8 cellular contexts compared by ENCODE assay signal in the genomic region with DNA sequence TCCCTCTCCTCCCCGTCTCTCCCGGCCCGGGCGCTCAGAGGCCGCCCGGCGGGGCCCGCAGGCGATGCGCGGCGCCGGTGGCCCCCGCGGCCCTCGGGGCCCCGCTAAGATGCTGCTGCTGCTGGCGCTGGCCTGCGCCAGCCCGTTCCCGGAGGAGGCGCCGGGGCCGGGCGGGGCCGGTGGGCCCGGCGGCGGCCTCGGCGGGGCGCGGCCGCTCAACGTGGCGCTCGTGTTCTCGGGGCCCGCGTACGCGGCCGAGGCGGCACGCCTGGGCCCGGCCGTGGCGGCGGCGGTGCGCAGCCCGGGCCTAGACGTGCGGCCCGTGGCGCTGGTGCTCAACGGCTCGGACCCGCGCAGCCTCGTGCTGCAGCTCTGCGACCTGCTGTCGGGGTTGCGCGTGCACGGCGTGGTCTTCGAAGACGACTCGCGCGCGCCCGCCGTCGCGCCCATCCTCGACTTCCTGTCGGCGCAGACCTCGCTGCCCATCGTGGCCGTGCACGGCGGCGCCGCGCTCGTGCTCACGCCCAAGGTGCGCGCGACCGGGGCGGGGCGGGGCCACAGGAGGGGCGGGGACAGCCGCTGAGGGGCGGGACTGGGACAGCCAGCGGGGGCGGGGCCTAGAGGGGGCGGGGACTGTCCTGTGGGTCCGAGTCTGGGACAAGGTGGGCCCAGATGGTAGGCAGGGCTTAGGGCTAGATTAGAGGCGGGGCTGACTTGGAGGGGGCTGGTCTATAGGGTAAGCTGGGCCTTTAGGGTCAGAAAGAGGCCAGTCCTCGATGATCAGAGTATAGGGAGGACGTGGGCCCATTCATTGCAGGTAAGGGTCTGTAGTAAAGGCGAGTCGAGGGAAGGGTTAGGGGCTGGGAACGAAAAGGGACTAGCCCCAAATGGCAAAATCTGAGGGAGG. TPM values are rescaled to one million over a fixed set of nuclear protein-coding genes. Genes with fewer than 3 reads are reported as not detected.
DNase-seq lines count a peak whose midpoint lies in the region; FAIRE-seq and TF ChIP-seq lines count a peak whose summit lies in the region.

No MANE protein-coding gene starts in this region.

- peaks cover 10% of the 10 kb centered on the region for H3K9me3 Mint-ChIP-seq in HFFc6

- H2BK120ac ChIP-seq in mesendoderm (ENCODE audit: low read depth, low read length) = no peak overlapping the region

- no peak for FAIRE-seq in HTR-8/SVneo (lab: Jason Lieb, UNC)

- peak overlapping the region; percentile 78 for H3K9ac ChIP-seq in mesendoderm (ENCODE audit: low read length)

- H3K27me3 ChIP-seq in DOHH2 (ENCODE audit: control insufficient read depth, low read length) = peaks cover 46% of the 10 kb centered on the region
- peaks cover 15% of the 10 kb centered on the region for H3K27me3 ChIP-seq in mesendoderm (ENCODE audit: insufficient read depth, low read length, poor library complexity)

- H3K27me3 Mint-ChIP-seq in HFFc6 (ENCODE audit: insufficient read depth) = peaks cover 33% of the 10 kb centered on the region

- DNase-seq in HFFc6 = peak; percentile 56
- DNase-seq in NCI-H510A (lab: John Stamatoyannopoulos, UW) = peak; percentile 80
- peak; percentile 72 to 73 for DNase-seq in activated CD4-positive, alpha-beta T cell treated with anti-CD3 and anti-CD28 coated beads, Interleukin-2, amount 50 U/mL, for 4 hours
- peak; percentile 68 for DNase-seq in effector CD4-positive, alpha-beta T cell
- peak; percentile 97 for DNase-seq in mesendoderm
- peak; percentile 73 to 86 for DNase-seq in stimulated activated CD8-positive, alpha-beta memory T cell treated with anti-CD3 and anti-CD28 coated beads, Interleukin-2, amount 100 ng/mL, for 48 hours (ENCODE audit: low read depth in 2 of 2)
- DNase-seq in HTR-8/SVneo (ENCODE audit: insufficient read length, low spot score) = no peak

- TF ChIP-seq CTCF in DOHH2 (IDR thresholded peaks at IDR 0.05; ENCODE audit: low read depth, low read length, poor library complexity, severe bottlenecking) (no peak), HFFc6 (IDR thresholded peaks at IDR 0.05) (no peak)

- H3K36me3 ChIP-seq in DOHH2 (ENCODE audit: control insufficient read depth, low read length) (no peaks in the 10 kb centered on the region), mesendoderm (ENCODE audit: control insufficient read depth, insufficient read depth, low read length) (no peaks in the 10 kb centered on the region)

- H2BK15ac ChIP-seq in mesendoderm (replicated peaks; ENCODE audit: low read depth) = no peak overlapping the region

- H4K5ac ChIP-seq in mesendoderm (ENCODE audit: low read length) = no peak overlapping the region

- H3K27ac ChIP-seq in DOHH2 (ENCODE audit: low read depth, low read length) (no peak overlapping the region), mesendoderm (ENCODE audit: low read depth, low read length) (no peak overlapping the region)

- H2AK5ac ChIP-seq in mesendoderm (ENCODE audit: low read length) = no peak overlapping the region

- H3K79me1 ChIP-seq in mesendoderm (ENCODE audit: low read length) = no peaks in the 10 kb centered on the region

- no peak overlapping the region for H2BK5ac ChIP-seq in mesendoderm (ENCODE audit: low read length)

- H3K4me1 ChIP-seq in DOHH2 (ENCODE audit: control insufficient read depth, low read length) (peaks cover 34% of the 10 kb centered on the region), mesendoderm (ENCODE audit: control insufficient read depth, low read depth, low read length) (peaks cover 5% of the 10 kb centered on the region)

- peak overlapping the region; percentile 53 for H3K18ac ChIP-seq in mesendoderm (ENCODE audit: low read length)

- H3K4me2 ChIP-seq in DOHH2 (ENCODE audit: low read length) = peak overlapping the region; percentile 47
- peak overlapping the region; percentile 64 for H3K4me2 ChIP-seq in mesendoderm (ENCODE audit: low read length)

- H3K23ac ChIP-seq in mesendoderm (ENCODE audit: low read length) = peak overlapping the region; percentile 95

- H3K36me3 Mint-ChIP-seq in HFFc6 (ENCODE audit: low read depth) = peaks cover 6% of the 10 kb centered on the region

- 0 out of 2 replicates have a peak, but pooled peaks cover 4% of the 10 kb centered on the region for H3F3A ChIP-seq in DOHH2 (ENCODE audit: control insufficient read depth, insufficient read depth)

- no peaks in the 10 kb centered on the region for H3K9me2 ChIP-seq in DOHH2 (replicated peaks; ENCODE audit: control insufficient read depth, low read length)

- peak overlapping the region; percentile 51 for H3K4me3 ChIP-seq in DOHH2 (ENCODE audit: low read length)
- H3K4me3 ChIP-seq in mesendoderm (ENCODE audit: low read length) = peak overlapping the region; percentile 35

- WGBS in mesendoderm (ENCODE audit: extremely low coverage, insufficient coverage, low lambda C conversion rate) = no CpG with 5 or more reads among the region's 109 CpGs

- peak overlapping the region; percentile 84 for H3K56ac ChIP-seq in mesendoderm (ENCODE audit: low read length)

- H3K4me1 Mint-ChIP-seq in HFFc6 (ENCODE audit: low read depth) = peaks cover 39% of the 10 kb centered on the region

- no peaks in the 10 kb centered on the region for H4K20me1 ChIP-seq in DOHH2 (ENCODE audit: control insufficient read depth, insufficient read depth, low read depth, low read length)

- H3K4ac ChIP-seq in mesendoderm (ENCODE audit: low read depth, low read length) = peak overlapping the region; percentile 49

- H3K4me3 Mint-ChIP-seq in HFFc6 = peak overlapping the region; percentile 85

- peak overlapping the region; percentile 82 for H3K27ac Mint-ChIP-seq in HFFc6

- H3K9me3 ChIP-seq in DOHH2 (ENCODE audit: control insufficient read depth, insufficient read depth, low read length) = no peaks in the 10 kb centered on the region

- H3K79me2 ChIP-seq in DOHH2 (ENCODE audit: control insufficient read depth, low read length) = no peaks in the 10 kb centered on the region
- no peaks in the 10 kb centered on the region for H3K79me2 ChIP-seq in mesendoderm (ENCODE audit: control insufficient read depth, insufficient read depth, low read length)

- no peak overlapping the region for H4K8ac ChIP-seq in mesendoderm (ENCODE audit: low read depth, low read length)

RNA-seq across cellular contexts. Expression of gene GRIN2D, which starts 5.1 kb away (rescaled TPM):
- 1 to 10 TPM; 2.8 to 4.4 (median 3.1) TPM for total RNA-seq in HFFc6 (2021; fragmentation: NEBNext Ultra II Directional; extraction: Animal tissue kit (Norgen Biotek cat#: 25700))
- 2.2 TPM for polyA plus RNA-seq in mesendoderm (2013, experiment 1 of 2)
- 2.1 TPM for polyA plus RNA-seq in mesendoderm (2013, experiment 2 of 2)

RNA-seq across cellular contexts. Expression of gene KDELR1, which starts 7.2 kb away (rescaled TPM):
- 100 to 1,000 TPM; 354 to 455 (median 395) TPM for total RNA-seq in HFFc6 (2021; fragmentation: NEBNext Ultra II Directional; extraction: Animal tissue kit (Norgen Biotek cat#: 25700))
- 243 TPM for polyA plus RNA-seq in mesendoderm (2013, experiment 1 of 2)
- polyA plus RNA-seq in mesendoderm (2013, experiment 2 of 2) = 238 TPM

RNA-seq across cellular contexts. Expression of gene SYNGR4, which starts 34.4 kb away (rescaled TPM):
- total RNA-seq in HFFc6 (2021; fragmentation: NEBNext Ultra II Directional; extraction: Animal tissue kit (Norgen Biotek cat#: 25700)) = not detected
- 0.13 TPM for polyA plus RNA-seq in mesendoderm (2013, experiment 1 of 2)
- polyA plus RNA-seq in mesendoderm (2013, experiment 2 of 2) = 0.14 TPM

RNA-seq across cellular contexts. Expression of gene TMEM143, which starts 34.8 kb away (rescaled TPM):
- total RNA-seq in HFFc6 (2021; fragmentation: NEBNext Ultra II Directional; extraction: Animal tissue kit (Norgen Biotek cat#: 25700)) = 1 to 10 TPM; 5.9 to 9.7 (median 7.7) TPM
- 4.8 TPM for polyA plus RNA-seq in mesendoderm (2013, experiment 1 of 2)
- polyA plus RNA-seq in mesendoderm (2013, experiment 2 of 2) = 4.9 TPM

RNA-seq across cellular contexts. Expression of gene GRWD1, which starts 47.2 kb away (rescaled TPM):
- 10 to 100 TPM; 36.2 to 53.5 (median 41.7) TPM for total RNA-seq in HFFc6 (2021; fragmentation: NEBNext Ultra II Directional; extraction: Animal tissue kit (Norgen Biotek cat#: 25700))
- polyA plus RNA-seq in mesendoderm (2013, experiment 1 of 2) = 35.4 TPM
- 37.3 TPM for polyA plus RNA-seq in mesendoderm (2013, experiment 2 of 2)
